8 cellular contexts compared by ENCODE assay signal in genomic region chr7:140726304-140726703, GRCh38. TPM values are rescaled to one million over a fixed set of nuclear protein-coding genes. Genes with fewer than 3 reads are reported as not detected.
DNase-seq lines count a peak whose midpoint lies in the region; ATAC-seq and TF ChIP-seq lines count a peak whose summit lies in the region.
"Had no signal": no experiment of that assay in that cellular context is flagged by ENCODE, and none has a peak within 500 bp of the region (broad histone marks: within the 10 kb centered on the region; RNA-seq: fewer than 3 reads in every experiment).

No MANE protein-coding gene starts in this region.

- H3K9ac ChIP-seq in DND-41 (ENCODE audit: low read depth, low read length) (no peak overlapping the region), mesendoderm (ENCODE audit: low read length) (no peak overlapping the region)

- peaks cover 14% of the 10 kb centered on the region for H3K36me3 Mint-ChIP-seq in T-cell

- peak overlapping the region in 1 of 2 donors; percentile 77 for H3K27ac Mint-ChIP-seq in T-cell

- H3K79me2 ChIP-seq in DND-41 (ENCODE audit: insufficient read depth, low read length) (no peaks in the 10 kb centered on the region), mesendoderm (ENCODE audit: control insufficient read depth, insufficient read depth, low read length) (no peaks in the 10 kb centered on the region)

- no peaks in the 10 kb centered on the region for H3K9me3 ChIP-seq in DND-41 (ENCODE audit: insufficient read depth, low read length, severe bottlenecking)

- no peak overlapping the region for H2AFZ ChIP-seq in DND-41 (ENCODE audit: low read depth, low read length)

- no peak overlapping the region for H2BK15ac ChIP-seq in mesendoderm (replicated peaks; ENCODE audit: low read depth)

- TF ChIP-seq CTCF in DND-41 (IDR thresholded peaks at IDR 0.05; ENCODE audit: borderline replicate concordance, extremely low read depth, low read length, poor library complexity, severe bottlenecking): peak; percentile 52

- no peak overlapping the region for H4K5ac ChIP-seq in mesendoderm (ENCODE audit: low read length)

- no peak overlapping the region for H4K8ac ChIP-seq in mesendoderm (ENCODE audit: low read depth, low read length)

- H3K23ac ChIP-seq in mesendoderm (ENCODE audit: low read length): no peak overlapping the region

- no peaks in the 10 kb centered on the region for H3K79me1 ChIP-seq in mesendoderm (ENCODE audit: low read length)

- WGBS in mesendoderm (ENCODE audit: extremely low coverage, insufficient coverage, low lambda C conversion rate): no CpG with 5 or more reads among the region's 2 CpGs

- in situ Hi-C loops in KBM-7 (cut with MboI; ENCODE audit: low pct_unique_long_range_greater_than_20kb, low sequenced_read_pairs): no loop called here

- H3K4me2 ChIP-seq in DND-41 (ENCODE audit: insufficient read depth, low read length) (no peak overlapping the region), mesendoderm (ENCODE audit: low read length) (no peak overlapping the region)

- CTCF ChIA-PET in T-cell (lab: Charles Lee): interaction anchor here (0.6 to 1.5 kb wide), 7 partner anchors 51 to 1056 kb away, joined by 3 to 4 read pairs (median 3); partner anchors contain the start of gene MRPS33 (in 1 of the 2)

- no peak overlapping the region for H3K4me3 ChIP-seq in DND-41 (ENCODE audit: low read depth in 1 of 2, low read length in 2 of 2)
- no peak overlapping the region for H3K4me3 ChIP-seq in mesendoderm (ENCODE audit: low read length)

- DNase-seq in DND-41: no peak
- DNase-seq in KBM-7: peak; percentile 28
- DNase-seq in amniotic epithelial cell (ENCODE audit: low read depth): peak; percentile 28
- peak; percentile 48 for DNase-seq in mesendoderm
- DNase-seq in T-cell: no peak
- DNase-seq: activated CD4-positive, CD25-positive, alpha-beta regulatory T cell treated with anti-CD3 and anti-CD28 coated beads, Interleukin-2, amount 50 U/mL, for 72 hours had no signal

- H2BK120ac ChIP-seq in mesendoderm (ENCODE audit: low read depth, low read length): no peak overlapping the region

- no peak overlapping the region for H3K56ac ChIP-seq in mesendoderm (ENCODE audit: low read length)

- H3K27me3 ChIP-seq in DND-41 (ENCODE audit: insufficient read depth, low read length, poor library complexity) (no peaks in the 10 kb centered on the region), mesendoderm (ENCODE audit: insufficient read depth, low read length, poor library complexity) (no peaks in the 10 kb centered on the region)

- 0 out of 3 replicates have a peak, but pooled peaks have one; percentile 35 for ATAC-seq in DND-41 (ENCODE audit: insufficient read depth, low read depth)
- ATAC-seq in HG03342 (IDR thresholded peaks at IDR 0.05; ENCODE audit: unreplicated experiment): no peak
- no peak for ATAC-seq in T-cell (replicated peaks in 1 of 4)
- ATAC-seq in HG03025 (IDR thresholded peaks at IDR 0.05; ENCODE audit: low FRiP score, unreplicated experiment): no peak

- H2BK5ac ChIP-seq in mesendoderm (ENCODE audit: low read length): no peak overlapping the region

- no peaks in the 10 kb centered on the region for H3K9me3 Mint-ChIP-seq in T-cell

- H2AK5ac ChIP-seq in mesendoderm (ENCODE audit: low read length): no peak overlapping the region

- H3K4me1 Mint-ChIP-seq in T-cell: peaks cover 15 to 23% (median 16%) of the 10 kb centered on the region in 3 donors

- H3K27ac ChIP-seq in DND-41 (ENCODE audit: low read length) (no peak overlapping the region), mesendoderm (ENCODE audit: low read depth, low read length) (no peak overlapping the region)

- H3K18ac ChIP-seq in mesendoderm (ENCODE audit: low read length): no peak overlapping the region

- no peaks in the 10 kb centered on the region for H4K20me1 ChIP-seq in DND-41 (ENCODE audit: insufficient read depth, low read length)

- H3K36me3 ChIP-seq in DND-41 (ENCODE audit: insufficient read depth, low read length): peaks cover 21% of the 10 kb centered on the region
- H3K36me3 ChIP-seq in mesendoderm (ENCODE audit: control insufficient read depth, insufficient read depth, low read length): no peaks in the 10 kb centered on the region

- no peaks in the 10 kb centered on the region for H3K27me3 Mint-ChIP-seq in T-cell

- POLR2A ChIA-PET in T-cell (lab: Charles Lee): interaction anchor here (0.5 to 0.6 kb wide), 3 partner anchors 9 to 1054 kb away, joined by 4 to 5 read pairs (median 4); no protein-coding TSS in a partner anchor

- no peak overlapping the region for H3K4ac ChIP-seq in mesendoderm (ENCODE audit: low read depth, low read length)

- no peak overlapping the region for H3K4me3 Mint-ChIP-seq in T-cell

- H3K4me1 ChIP-seq in DND-41 (ENCODE audit: insufficient read depth, low read length) (no peaks in the 10 kb centered on the region), mesendoderm (ENCODE audit: control insufficient read depth, low read depth, low read length) (no peaks in the 10 kb centered on the region)

RNA-seq across cellular contexts. Expression of gene NDUFB2, which starts 29.8 kb away (rescaled TPM):
- polyA plus RNA-seq in mesendoderm (2013, experiment 1 of 2): 386 TPM
- polyA plus RNA-seq in mesendoderm (2013, experiment 2 of 2): 383 TPM
- 100 to 1,000 TPM in 3 of 5 donors, 10 to 100 TPM in 2; 97.2 to 110 (median 103) TPM for total RNA-seq in T-cell

RNA-seq across cellular contexts. Expression of gene ADCK2, which starts 53.6 kb away (rescaled TPM):
- 3.9 TPM for polyA plus RNA-seq in mesendoderm (2013, experiment 1 of 2)
- polyA plus RNA-seq in mesendoderm (2013, experiment 2 of 2): 3.9 TPM
- total RNA-seq in T-cell: 10 to 100 TPM; 16.3 to 23.3 (median 20.2) TPM

Comparison
In these comparisons a context has a peak if more than half of its experiments do, and no peak if none do; other contexts are left out.
1. DNase-seq: peak in KBM-7 (single experiment), amniotic epithelial cell (single experiment) and mesendoderm (single experiment); none in DND-41 (single experiment) and T-cell (0 of 34).